Comparison of ENCODE assay signal across 13 cellular contexts in the genomic region with DNA sequence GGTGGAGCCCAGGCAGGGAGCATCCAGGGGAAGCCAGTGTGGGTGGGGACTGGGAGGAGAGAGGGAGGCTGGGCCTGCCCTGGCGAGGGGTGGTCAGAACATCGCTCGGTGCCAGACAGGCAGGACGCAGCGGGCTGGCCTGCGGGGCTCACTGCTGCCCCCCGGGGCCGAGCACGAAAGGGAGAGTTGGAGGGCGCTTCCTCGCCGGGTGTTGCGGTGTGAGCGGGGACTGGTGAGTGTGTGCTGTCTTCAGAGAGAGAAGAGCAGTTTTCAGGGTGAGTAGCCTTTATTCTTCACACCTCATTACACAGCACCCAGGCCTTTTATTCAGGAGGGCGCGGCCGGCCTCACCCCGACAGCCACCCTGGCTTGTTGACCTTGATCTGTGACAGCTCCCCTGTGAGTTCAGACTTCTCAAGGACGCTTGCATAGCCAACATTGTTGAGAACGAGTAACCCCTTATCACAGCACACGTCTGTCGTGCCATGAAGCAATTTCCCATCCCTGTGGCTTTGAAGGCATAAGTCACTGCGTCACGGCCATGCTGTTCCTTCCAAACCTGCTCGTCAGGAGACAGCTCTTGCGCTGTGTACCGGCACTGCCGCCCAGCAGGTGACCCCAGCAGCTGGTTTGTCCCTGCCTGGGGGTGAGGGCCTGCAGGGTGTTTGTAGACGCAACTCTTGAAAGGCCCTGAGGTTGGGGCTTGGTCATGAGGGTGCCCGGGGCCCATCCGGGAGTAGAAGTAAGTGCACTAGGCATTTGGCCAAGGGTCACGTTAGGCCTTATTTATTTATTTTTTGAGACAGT. TPM values are rescaled to one million over a fixed set of nuclear protein-coding genes. Genes with fewer than 3 reads are reported as not detected.
A peak's percentile ranks its signal among the peaks of the same experiment; 100 is the strongest.
DNase-seq lines count a peak whose midpoint lies in the region; ATAC-seq, FAIRE-seq and TF ChIP-seq lines count a peak whose summit lies in the region.
"Had no signal": no experiment of that assay in that cellular context is flagged by ENCODE, and none has a peak within 500 bp of the region (broad histone marks: within the 10 kb centered on the region; RNA-seq: fewer than 3 reads in every experiment).

No MANE protein-coding gene starts in this region.

- FAIRE-seq in H1 (lab: Jason Lieb, UNC): no peak

- no peak overlapping the region for H3K56ac ChIP-seq in IMR-90 (ENCODE audit: extremely low read depth, insufficient read depth, low read length)
- H3K56ac ChIP-seq in H1 (replicated peaks; ENCODE audit: insufficient read length, low read depth, low read length): no peak overlapping the region

- no peak overlapping the region for H2AK5ac ChIP-seq in IMR-90 (ENCODE audit: low read depth, low read length)
- H2AK5ac ChIP-seq in H1 (ENCODE audit: low read depth, low read length): peak overlapping the region; percentile 82; the same call in 1 of the 2 replicates
- no peak overlapping the region for H2AK5ac ChIP-seq in mesenchymal stem cell (ENCODE audit: low read length, severe bottlenecking)

- H3K9me1 ChIP-seq in IMR-90 (ENCODE audit: insufficient read depth, low read length): no peaks in the 10 kb centered on the region

- TF ChIP-seq POLR2A in IMR-90 (IDR thresholded peaks at IDR 0.05; ENCODE audit: low read depth, low read length) (no peak), H1 (IDR thresholded peaks at IDR 0.05; ENCODE audit: control extremely low read depth in 1 of 2, low read depth in 2 of 2, low read length in 2 of 2) (no peak)

- H3K36me3 ChIP-seq in IMR-90 (ENCODE audit: control insufficient read depth, insufficient read depth, low read length) (no peaks in the 10 kb centered on the region), H1 (ENCODE audit: control insufficient read depth in 2 of 4, insufficient read depth in 4 of 4, low read length in 3 of 4) (peaks cover 0 to 7% (median 3%) of the 10 kb centered on the region in 4 experiments; a peak in 2 of 8 replicates), mesenchymal stem cell (ENCODE audit: control insufficient read depth in 1 of 2, insufficient read depth in 2 of 2, low read depth in 1 of 2, low read length in 2 of 2) (peaks cover 0 to 66% of the 10 kb centered on the region in 2 experiments)

- no peak overlapping the region for H2BK5ac ChIP-seq in IMR-90 (ENCODE audit: low read depth, low read length, poor library complexity, severe bottlenecking)
- 0 out of 2 replicates have a peak overlapping the region, but pooled peaks have one; percentile 44 for H2BK5ac ChIP-seq in H1 (ENCODE audit: low read depth, low read length)
- H2BK5ac ChIP-seq in mesenchymal stem cell (ENCODE audit: low read depth, low read length, poor library complexity, severe bottlenecking): no peak overlapping the region

- H2AK9ac ChIP-seq in IMR-90 (replicated peaks; ENCODE audit: low read depth, low read length, poor library complexity): no peak overlapping the region

- DNase-seq in AG04450 (ENCODE audit: low read depth, low spot score): no peak
- peak; percentile 30 for DNase-seq in IMR-90
- no peak for DNase-seq in H1 (ENCODE audit: low read depth in 1 of 2, low spot score in 2 of 2)
- DNase-seq in mesenchymal stem cell: no peak
- DNase-seq in activated T-cell treated with anti-CD3 and anti-CD28 coated beads, Interleukin-2, amount 50 U/mL, for 48 hours: no peak
- DNase-seq in nucleus accumbens (lab: John Stamatoyannopoulos, UW): no peak
- DNase-seq: activated CD4-positive, alpha-beta memory T cell treated with anti-CD3 and anti-CD28 coated beads for 36 hours; activated naive CD4-positive, alpha-beta T cell treated with Interleukin-2 at 50 U/mL for 16 hours; cerebellar nuclear complex; NCI-H146 had no signal

- no TSS peak for BruUV-seq in IMR-90 (replicated peaks; lab: Mats Ljungman, UMichigan)

- H3K23ac ChIP-seq in IMR-90 (ENCODE audit: low read depth, low read length) (no peak overlapping the region), H1 (ENCODE audit: insufficient read length) (no peak overlapping the region), mesenchymal stem cell (ENCODE audit: low read length in 2 of 2) (no peak overlapping the region)

- H2BK12ac ChIP-seq in H1 (ENCODE audit: low read depth, low read length) (no peak overlapping the region), mesenchymal stem cell (ENCODE audit: low read length in 2 of 2) (no peak overlapping the region)

- no peak overlapping the region for H3K4ac ChIP-seq in IMR-90 (ENCODE audit: low read depth, low read length)
- no peak overlapping the region for H3K4ac ChIP-seq in H1 (replicated peaks; ENCODE audit: insufficient read length, low read depth, low read length)
- no peak overlapping the region for H3K4ac ChIP-seq in mesenchymal stem cell (ENCODE audit: low read depth in 1 of 2, low read length in 2 of 2)

- intact Hi-C loops in IMR-90 (cut with micrococcal nuclease): no loop called here

- no peaks in the 10 kb centered on the region for H3K79me1 ChIP-seq in IMR-90 (ENCODE audit: low read depth in 1 of 2, low read length in 2 of 2)
- peaks cover 5% of the 10 kb centered on the region for H3K79me1 ChIP-seq in H1 (ENCODE audit: low read depth, low read length)
- H3K79me1 ChIP-seq in mesenchymal stem cell (replicated peaks; ENCODE audit: low read length, poor library complexity, severe bottlenecking): peaks cover 18% of the 10 kb centered on the region

- POLR2A ChIA-PET in AG04450 (lab: Yijun Ruan, JAX): no interaction called here
- POLR2A ChIA-PET in IMR-90 (lab: Charles Lee; ENCODE audit: unreplicated experiment): no interaction called here
- POLR2A ChIA-PET in H1 (lab: Charles Lee; ENCODE audit: partially characterized antibody): no interaction called here

- H3K4me2 ChIP-seq in IMR-90 (ENCODE audit: low read depth, low read length) (no peak overlapping the region), H1 (ENCODE audit: insufficient read depth in 1 of 2, low read depth in 2 of 2, low read length in 2 of 2) (no peak overlapping the region), mesenchymal stem cell (ENCODE audit: low read length, poor library complexity, severe bottlenecking) (no peak overlapping the region)

- peak; percentile 39 for TF ChIP-seq CTCF in AG04450 (IDR thresholded peaks at IDR 0.05; ENCODE audit: low read depth, low read length)
- TF ChIP-seq CTCF in IMR-90 (conservative IDR thresholded peaks at IDR 0.05; ENCODE audit: low read depth, low read length): no peak
- TF ChIP-seq CTCF in H1 (IDR thresholded peaks at IDR 0.05; ENCODE audit: control extremely low read depth in 1 of 3, insufficient read depth in 1 of 3, low read depth in 1 of 3, low read length in 3 of 3): peak in 2 of 3 experiments; percentile 34 to 55; a peak in 2 of 4 replicates

- H3K14ac ChIP-seq in IMR-90 (replicated peaks; ENCODE audit: low read depth, low read length) (no peak overlapping the region), H1 (ENCODE audit: insufficient read length) (no peak overlapping the region), mesenchymal stem cell (ENCODE audit: low read length in 2 of 2) (no peak overlapping the region)

- H3K9ac ChIP-seq in IMR-90 (ENCODE audit: low read depth, low read length) (no peak overlapping the region), H1 (replicated peaks in 1 of 4; ENCODE audit: extremely low read depth in 1 of 4, low read depth in 3 of 4, low read length in 3 of 4) (no peak overlapping the region), mesenchymal stem cell (ENCODE audit: low read length) (no peak overlapping the region)

- no peak overlapping the region for H4K91ac ChIP-seq in IMR-90 (ENCODE audit: insufficient read depth, low read depth, low read length)
- H4K91ac ChIP-seq in H1 (replicated peaks; ENCODE audit: insufficient read length, low read length): no peak overlapping the region
- peak overlapping the region; percentile 34 for H4K91ac ChIP-seq in mesenchymal stem cell (ENCODE audit: low read length)

- no peak overlapping the region for H3K18ac ChIP-seq in IMR-90 (ENCODE audit: low read depth, low read length)
- no peak overlapping the region; the same call in 1 of the 2 replicates for H3K18ac ChIP-seq in H1 (ENCODE audit: extremely low read depth, low read length)
- no peak overlapping the region for H3K18ac ChIP-seq in mesenchymal stem cell (ENCODE audit: low read depth in 1 of 2, low read length in 2 of 2)

- H2BK20ac ChIP-seq in IMR-90 (ENCODE audit: low read depth, low read length): no peak overlapping the region
- H2BK20ac ChIP-seq in H1 (ENCODE audit: low read length): no peak overlapping the region

- H4K20me1 ChIP-seq in IMR-90 (ENCODE audit: insufficient read depth, low read length) (peaks cover 3% of the 10 kb centered on the region; the same call in 1 of the 2 replicates), H1 (replicated peaks in 1 of 2; ENCODE audit: control insufficient read depth in 1 of 2, insufficient read depth in 2 of 2, low read length in 2 of 2) (peaks cover 5 to 18% of the 10 kb centered on the region in 2 experiments)

- H3K79me2 ChIP-seq in H1 (ENCODE audit: control insufficient read depth in 1 of 2, insufficient read depth in 2 of 2, low read length in 2 of 2): no peaks in the 10 kb centered on the region

- in situ Hi-C loops in IMR-90 (cut with MboI; ENCODE audit: low sequenced_read_pairs): no loop called here

- H3K27ac ChIP-seq in AG04450 (ENCODE audit: low read depth, low read length): no peak overlapping the region
- H3K27ac ChIP-seq in IMR-90 (ENCODE audit: insufficient read depth, low read length): no peak overlapping the region
- 0 out of 2 replicates have a peak overlapping the region, but pooled peaks have one; percentile 10 for H3K27ac ChIP-seq in H1 (ENCODE audit: low read depth, low read length)
- no peak overlapping the region for H3K27ac ChIP-seq in mesenchymal stem cell (ENCODE audit: low read length, poor library complexity, severe bottlenecking)
- H3K27ac ChIP-seq: psoas muscle had no signal

- H3K9me3 ChIP-seq in AG04450 (ENCODE audit: control insufficient read depth, insufficient read depth, low read length) (peaks cover 3% of the 10 kb centered on the region; the same call in 1 of the 2 replicates), IMR-90 (ENCODE audit: control insufficient read depth, insufficient read depth, low read length) (no peaks in the 10 kb centered on the region), H1 (ENCODE audit: insufficient read depth in 2 of 2, low read depth in 1 of 2, low read length in 1 of 2) (no peaks in the 10 kb centered on the region), mesenchymal stem cell (ENCODE audit: control insufficient read depth, low read length) (no peaks in the 10 kb centered on the region)
- H3K9me3 ChIP-seq: psoas muscle had no signal

- WGBS in IMR-90 (ENCODE audit: extremely low coverage in 2 of 2, insufficient read length in 1 of 2), 2 experiments: 55% methylated on average over 13 of the region's 32 CpGs; no CpG with 5 or more reads in 1 of the 2 experiments
- 71% methylated on average over 31 of the region's 32 CpGs; no CpG with 5 or more reads in 1 of the 2 experiments for WGBS in H1 (ENCODE audit: extremely low coverage in 1 of 2, insufficient coverage in 1 of 2, insufficient read length in 1 of 2, insufficient replicate concordance in 2 of 2, low coverage in 1 of 2, low lambda C conversion rate in 2 of 2, missing lambda C conversion rate in 1 of 2), 2 experiments
- WGBS in mesenchymal stem cell: 69% methylated on average over 27 of the region's 32 CpGs

- CTCF ChIA-PET in AG04450 (lab: Charles Lee): interaction anchor here (1.5 kb wide), 1 partner anchor 69 kb away, joined by 3 read pairs; no protein-coding TSS in a partner anchor
- CTCF ChIA-PET in IMR-90 (lab: Yijun Ruan, JAX): no interaction called here
- CTCF ChIA-PET in H1 (lab: Charles Lee; ENCODE audit: partially characterized antibody): interaction anchor here (0.7 to 3.9 kb wide), 9 partner anchors 8 to 195 kb away, joined by 3 to 22 read pairs (median 5); no protein-coding TSS in a partner anchor

- dilution Hi-C loops in IMR-90 (cut with HindIII; ENCODE audit: low sequenced_read_pairs, unreplicated experiment): no loop called here

- TF ChIP-seq EP300 in H1 (IDR thresholded peaks at IDR 0.05; ENCODE audit: borderline replicate concordance in 1 of 2, low read depth in 2 of 2, low read length in 2 of 2): no peak

- H4K5ac ChIP-seq in IMR-90 (ENCODE audit: low read depth, low read length): no peak overlapping the region
- no peak overlapping the region for H4K5ac ChIP-seq in H1 (ENCODE audit: insufficient read length, low read depth, low read length)

- no peak overlapping the region for H4K8ac ChIP-seq in IMR-90 (ENCODE audit: low read depth in 2 of 2, low read length in 2 of 2)
- H4K8ac ChIP-seq in H1 (ENCODE audit: extremely low read depth, insufficient read depth, low read length): no peak overlapping the region; the same call in 1 of the 2 replicates
- H4K8ac ChIP-seq in mesenchymal stem cell (ENCODE audit: low read length): no peak overlapping the region

- H3K4me3 ChIP-seq in AG04450 (ENCODE audit: low read depth, low read length) (no peak overlapping the region), IMR-90 (ENCODE audit: insufficient read depth, low read depth, low read length) (no peak overlapping the region), H1 (ENCODE audit: extremely low read depth in 1 of 4, insufficient read depth in 2 of 4, low read depth in 3 of 4, low read length in 4 of 4) (no peak overlapping the region), mesenchymal stem cell (ENCODE audit: insufficient read depth in 1 of 2, low read depth in 1 of 2, low read length in 2 of 2) (peak overlapping the region in 1 of 2 experiments; percentile 31)
- H3K4me3 ChIP-seq: psoas muscle had no signal

- H2AFZ ChIP-seq in IMR-90 (replicated peaks; ENCODE audit: low read length, poor library complexity) (peak overlapping the region; percentile 49), H1 (ENCODE audit: low read length) (no peak overlapping the region), mesenchymal stem cell (ENCODE audit: low read depth, low read length) (no peak overlapping the region)

- no peaks in the 10 kb centered on the region for H3K23me2 ChIP-seq in H1 (ENCODE audit: low read depth, low read length)

- TF ChIP-seq RAD21 in IMR-90 (IDR thresholded peaks at IDR 0.05; ENCODE audit: low read length) (no peak), H1 (IDR thresholded peaks at IDR 0.05 in 1 of 2, conservative IDR thresholded peaks at IDR 0.05 in 1 of 2; ENCODE audit: low read depth in 2 of 2, low read length in 2 of 2) (no peak; a peak in 1 of 4 replicates)

- H2BK15ac ChIP-seq in IMR-90 (ENCODE audit: low read depth, low read length) (no peak overlapping the region), H1 (ENCODE audit: low read length) (no peak overlapping the region), mesenchymal stem cell (ENCODE audit: low read depth, poor library complexity, severe bottlenecking) (no peak overlapping the region)

- H3K4me1 ChIP-seq in IMR-90 (ENCODE audit: control insufficient read depth, insufficient read depth, low read length) (peaks cover 2% of the 10 kb centered on the region; the same call in 1 of the 2 replicates), H1 (replicated peaks in 1 of 4; ENCODE audit: control insufficient read depth in 3 of 4, insufficient read depth in 4 of 4, low read length in 3 of 4) (no peaks in the 10 kb centered on the region; a peak in 1 of 7 replicates), mesenchymal stem cell (ENCODE audit: control insufficient read depth, insufficient read depth, low read depth, low read length) (peaks cover 21% of the 10 kb centered on the region)
- H3K4me1 ChIP-seq: psoas muscle had no signal

- H2BK120ac ChIP-seq in IMR-90 (ENCODE audit: low read depth, low read length) (no peak overlapping the region), H1 (replicated peaks; ENCODE audit: low read depth, low read length) (no peak overlapping the region), mesenchymal stem cell (ENCODE audit: low read depth, low read length) (no peak overlapping the region)

- ATAC-seq in IMR-90 (ENCODE audit: low read depth) (no peak; the same call in 1 of the 2 replicates), GM19467 (IDR thresholded peaks at IDR 0.05; ENCODE audit: unreplicated experiment) (no peak), HG03565 (IDR thresholded peaks at IDR 0.05; ENCODE audit: unreplicated experiment) (no peak)
- ATAC-seq: psoas muscle had no signal

- H3K27me3 ChIP-seq in AG04450 (ENCODE audit: control insufficient read depth, insufficient read depth, low read length) (peaks cover 20% of the 10 kb centered on the region), IMR-90 (ENCODE audit: control insufficient read depth, insufficient read depth, low read length) (peaks cover 28% of the 10 kb centered on the region), H1 (replicated peaks in 1 of 4; ENCODE audit: control insufficient read depth in 3 of 4, extremely low read depth in 1 of 4, insufficient read depth in 3 of 4, low read length in 3 of 4) (no peaks in the 10 kb centered on the region), mesenchymal stem cell (ENCODE audit: control insufficient read depth in 1 of 2, insufficient read depth in 1 of 2, low read length in 2 of 2) (peaks cover 0 to 67% of the 10 kb centered on the region in 2 experiments)

RNA-seq across cellular contexts. Expression of gene PRKCZ, which starts 54.6 kb away (rescaled TPM):
- polyA plus RNA-seq in AG04450 (2011; rRNA removed): 3.0 and 4.0 TPM in 2 replicates
- polyA minus RNA-seq in AG04450 (2011; rRNA and poly(A)+ RNA removed): 3.8 and 7.0 TPM in 2 replicates
- 2.0 and 2.8 TPM in 2 replicates for total RNA-seq in IMR-90 (2012; rRNA removed)
- 3.5 and 4.4 TPM in 2 replicates for polyA plus RNA-seq in IMR-90 (2012; rRNA removed)
- polyA plus RNA-seq in IMR-90 (2012; cell fraction: cytosol; rRNA removed): 3.8 and 4.0 TPM in 2 replicates
- 5.9 and 7.4 TPM in 2 replicates for polyA plus RNA-seq in IMR-90 (2012; cell fraction: nucleus; rRNA removed; ENCODE audit: low replicate concordance)
- total RNA-seq in H1 (2021; fragmentation: NEBNext Ultra II Directional; extraction: Animal tissue kit (Norgen Biotek cat#: 25700)): 45.1 and 49.4 TPM in 2 replicates
- 37.4 and 55.9 TPM in 2 replicates for polyA plus RNA-seq in H1 (2011; rRNA removed)
- polyA plus RNA-seq in H1 (2011; cell fraction: cytosol; rRNA removed): 46.4 TPM
- polyA plus RNA-seq in H1 (2011; cell fraction: nucleus; rRNA removed): 136 TPM
- polyA plus RNA-seq in H1 (2012, experiment 1 of 2): 43.5 to 47.4 TPM (median 45.9 TPM) in 4 replicates
- 43.8 TPM for polyA plus RNA-seq in H1 (2012, experiment 2 of 2)
- polyA plus RNA-seq in H1 (2013, experiment 1 of 2): 26.2 TPM
- polyA plus RNA-seq in H1 (2013, experiment 2 of 2): 26.6 TPM
- 26.1 and 68.1 TPM in 2 replicates for polyA minus RNA-seq in H1 (2011; rRNA and poly(A)+ RNA removed)
- polyA minus RNA-seq in H1 (2011; cell fraction: cytosol; rRNA and poly(A)+ RNA removed): 23.0 TPM
- 32.2 TPM for polyA minus RNA-seq in H1 (2011; cell fraction: nucleus; rRNA and poly(A)+ RNA removed)
- polyA plus RNA-seq in mesenchymal stem cell (2013, experiment 1 of 2): 0.99 TPM
- 0.74 TPM for polyA plus RNA-seq in mesenchymal stem cell (2013, experiment 2 of 2)
